In genomic region chr21:16218682-16219343, GRCh38 we compare ENCODE assay signal across 21 cellular contexts.
DNase-seq lines count a peak whose midpoint lies in the region; ATAC-seq, FAIRE-seq and TF ChIP-seq lines count a peak whose summit lies in the region.
"Had no signal": no experiment of that assay in that cellular context is flagged by ENCODE, and none has a peak within 500 bp of the region (broad histone marks: within the 10 kb centered on the region; RNA-seq: fewer than 3 reads in every experiment).

No MANE protein-coding gene starts in this region.

- CTCF ChIA-PET in GM10248 (lab: Yijun Ruan, JAX): interaction anchor here (1.1 to 1.8 kb wide), 3 partner anchors 9 to 15 kb away, joined by 3 to 4 read pairs (median 4); no protein-coding TSS in a partner anchor

- no peaks in the 10 kb centered on the region for H3K9me3 ChIP-seq in liver (ENCODE audit: control insufficient read depth in 4 of 4, low read length in 3 of 4)
- H3K9me3 ChIP-seq: A549; BE2C; BLaER1 treated with 17β-estradiol and CSF1 and Interleukin-3, amounts not matched to agents 10 nM and 100 nM; HAP-1 had no signal

- H3K4me1 ChIP-seq in liver (ENCODE audit: control insufficient read depth in 4 of 4, insufficient read depth in 4 of 4, low read length in 3 of 4): peaks cover 2 to 43% (median 22%) of the 10 kb centered on the region in 4 donors
- H3K4me1 ChIP-seq: A549; BE2C; BLaER1 treated with 17β-estradiol and CSF1 and Interleukin-3, amounts not matched to agents 10 nM and 100 nM had no signal

- no peak overlapping the region for H3K9ac ChIP-seq in liver (ENCODE audit: low read depth in 1 of 2, low read length in 2 of 2)
- H3K9ac ChIP-seq: BLaER1 treated with 17β-estradiol and CSF1 and Interleukin-3, amounts not matched to agents 10 nM and 100 nM had no signal

- H3K4me3 ChIP-seq in liver (ENCODE audit: low read depth in 1 of 3, low read length in 3 of 3): no peak overlapping the region
- H3K4me3 ChIP-seq: A549; BLaER1 treated with 17β-estradiol and CSF1 and Interleukin-3, amounts not matched to agents 10 nM and 100 nM; GM23338; HAP-1 had no signal

- DNase-seq in GM10248 (ENCODE audit: extremely low spot score) (peak; percentile 6), H54 (ENCODE audit: insufficient read length, low spot score) (no peak), hippocampal formation (lab: John Stamatoyannopoulos, UW) (no peak), DMS79 (lab: John Stamatoyannopoulos, UW) (no peak), NCI-H510A treated with DMSO at 0.1 percent for 48 hours (lab: John Stamatoyannopoulos, UW) (no peak)
- DNase-seq: 8988T; ACHN; AML-193; BE2C; CD4-positive, alpha-beta T cell; CD8-positive, alpha-beta memory T cell; DMS53; DND-41; HFFc6 had no signal

- TF ChIP-seq RAD21 in liver (IDR thresholded peaks at IDR 0.05): peak; percentile 40 to 58

- no peak for ATAC-seq in HG03378 (IDR thresholded peaks at IDR 0.05; ENCODE audit: unreplicated experiment)
- ATAC-seq: A549, GM23338 had no signal

- POLR2A ChIA-PET in GM10248 (lab: Yijun Ruan, JAX): no interaction called here

- no peaks in the 10 kb centered on the region for H3K36me3 ChIP-seq in liver (ENCODE audit: control insufficient read depth in 4 of 4, insufficient read depth in 3 of 4, low read depth in 1 of 4, low read length in 3 of 4)
- H3K36me3 ChIP-seq: BE2C; BLaER1 treated with 17β-estradiol and CSF1 and Interleukin-3, amounts not matched to agents 10 nM and 100 nM; HAP-1 had no signal

- 36% methylated on average over 4 of the region's 4 CpGs for WGBS in liver

- FAIRE-seq in H54 (lab: Jason Lieb, UNC): peak; percentile 27
- FAIRE-seq: A549, GM12891 had no signal

- TF ChIP-seq POLR2A in H54 (IDR thresholded peaks at IDR 0.05; ENCODE audit: low read depth, low read length): no peak

- TF ChIP-seq CTCF in GM10248 (IDR thresholded peaks at IDR 0.05; ENCODE audit: control extremely low read depth, extremely low read depth, low read depth, missing control alignments) (no peak), liver (IDR thresholded peaks at IDR 0.05; ENCODE audit: low read depth, low read length, missing input control) (no peak)

- peak overlapping the region; percentile 59 to 66 for H3K27ac ChIP-seq in liver (ENCODE audit: low read depth in 1 of 2, low read length in 2 of 2)
- H3K27ac ChIP-seq: A549; BLaER1 treated with 17β-estradiol and CSF1 and Interleukin-3, amounts not matched to agents 10 nM and 100 nM had no signal

- H3K27me3 ChIP-seq in liver (ENCODE audit: control insufficient read depth in 4 of 4, insufficient read depth in 4 of 4, low read length in 3 of 4): no peaks in the 10 kb centered on the region
- H3K27me3 ChIP-seq: BE2C; BLaER1 treated with 17β-estradiol and CSF1 and Interleukin-3, amounts not matched to agents 10 nM and 100 nM had no signal

TF ChIP-seq in liver, 16 proteins besides CTCF, POLR2A, EP300 and RAD21:
- peak; percentile 66 for TF ChIP-seq YY1 (IDR thresholded peaks at IDR 0.05)
- TF ChIP-seq GABPA (IDR thresholded peaks at IDR 0.05 in 1 of 2, conservative IDR thresholded peaks at IDR 0.05 in 1 of 2): peak; percentile 15
- TF ChIP-seq, protein P1, sequence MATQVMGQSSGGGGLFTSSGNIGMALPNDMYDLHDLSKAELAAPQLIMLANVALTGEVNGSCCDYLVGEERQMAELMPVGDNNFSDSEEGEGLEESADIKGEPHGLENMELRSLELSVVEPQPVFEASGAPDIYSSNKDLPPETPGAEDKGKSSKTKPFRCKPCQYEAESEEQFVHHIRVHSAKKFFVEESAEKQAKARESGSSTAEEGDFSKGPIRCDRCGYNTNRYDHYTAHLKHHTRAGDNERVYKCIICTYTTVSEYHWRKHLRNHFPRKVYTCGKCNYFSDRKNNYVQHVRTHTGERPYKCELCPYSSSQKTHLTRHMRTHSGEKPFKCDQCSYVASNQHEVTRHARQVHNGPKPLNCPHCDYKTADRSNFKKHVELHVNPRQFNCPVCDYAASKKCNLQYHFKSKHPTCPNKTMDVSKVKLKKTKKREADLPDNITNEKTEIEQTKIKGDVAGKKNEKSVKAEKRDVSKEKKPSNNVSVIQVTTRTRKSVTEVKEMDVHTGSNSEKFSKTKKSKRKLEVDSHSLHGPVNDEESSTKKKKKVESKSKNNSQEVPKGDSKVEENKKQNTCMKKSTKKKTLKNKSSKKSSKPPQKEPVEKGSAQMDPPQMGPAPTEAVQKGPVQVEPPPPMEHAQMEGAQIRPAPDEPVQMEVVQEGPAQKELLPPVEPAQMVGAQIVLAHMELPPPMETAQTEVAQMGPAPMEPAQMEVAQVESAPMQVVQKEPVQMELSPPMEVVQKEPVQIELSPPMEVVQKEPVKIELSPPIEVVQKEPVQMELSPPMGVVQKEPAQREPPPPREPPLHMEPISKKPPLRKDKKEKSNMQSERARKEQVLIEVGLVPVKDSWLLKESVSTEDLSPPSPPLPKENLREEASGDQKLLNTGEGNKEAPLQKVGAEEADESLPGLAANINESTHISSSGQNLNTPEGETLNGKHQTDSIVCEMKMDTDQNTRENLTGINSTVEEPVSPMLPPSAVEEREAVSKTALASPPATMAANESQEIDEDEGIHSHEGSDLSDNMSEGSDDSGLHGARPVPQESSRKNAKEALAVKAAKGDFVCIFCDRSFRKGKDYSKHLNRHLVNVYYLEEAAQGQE (IDR thresholded peaks at IDR 0.05): peak; percentile 67
- no peak for TF ChIP-seq EGR1 (IDR thresholded peaks at IDR 0.05; ENCODE audit: low read depth in 2 of 2)
- TF ChIP-seq JUND (IDR thresholded peaks at IDR 0.05): peak; percentile 90 to 94
- peak; percentile 94 for TF ChIP-seq HNF4G (IDR thresholded peaks at IDR 0.05)
- peak; percentile 82 to 89 for TF ChIP-seq RXRA (IDR thresholded peaks at IDR 0.05)
- TF ChIP-seq TAF1 (conservative IDR thresholded peaks at IDR 0.05): no peak
- TF ChIP-seq NR2F2 (IDR thresholded peaks at IDR 0.05): peak; percentile 33
- TF ChIP-seq HNF4A (conservative IDR thresholded peaks at IDR 0.05): peak; percentile 99 to 100
- TF ChIP-seq, protein P2, sequence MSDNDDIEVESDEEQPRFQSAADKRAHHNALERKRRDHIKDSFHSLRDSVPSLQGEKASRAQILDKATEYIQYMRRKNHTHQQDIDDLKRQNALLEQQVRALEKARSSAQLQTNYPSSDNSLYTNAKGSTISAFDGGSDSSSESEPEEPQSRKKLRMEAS (IDR thresholded peaks at IDR 0.05): peak; percentile 73
- TF ChIP-seq, protein P3, sequence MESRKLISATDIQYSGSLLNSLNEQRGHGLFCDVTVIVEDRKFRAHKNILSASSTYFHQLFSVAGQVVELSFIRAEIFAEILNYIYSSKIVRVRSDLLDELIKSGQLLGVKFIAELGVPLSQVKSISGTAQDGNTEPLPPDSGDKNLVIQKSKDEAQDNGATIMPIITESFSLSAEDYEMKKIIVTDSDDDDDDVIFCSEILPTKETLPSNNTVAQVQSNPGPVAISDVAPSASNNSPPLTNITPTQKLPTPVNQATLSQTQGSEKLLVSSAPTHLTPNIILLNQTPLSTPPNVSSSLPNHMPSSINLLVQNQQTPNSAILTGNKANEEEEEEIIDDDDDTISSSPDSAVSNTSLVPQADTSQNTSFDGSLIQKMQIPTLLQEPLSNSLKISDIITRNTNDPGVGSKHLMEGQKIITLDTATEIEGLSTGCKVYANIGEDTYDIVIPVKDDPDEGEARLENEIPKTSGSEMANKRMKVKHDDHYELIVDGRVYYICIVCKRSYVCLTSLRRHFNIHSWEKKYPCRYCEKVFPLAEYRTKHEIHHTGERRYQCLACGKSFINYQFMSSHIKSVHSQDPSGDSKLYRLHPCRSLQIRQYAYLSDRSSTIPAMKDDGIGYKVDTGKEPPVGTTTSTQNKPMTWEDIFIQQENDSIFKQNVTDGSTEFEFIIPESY (IDR thresholded peaks at IDR 0.05): peak; percentile 86
- peak; percentile 91 for TF ChIP-seq FOXA2 (IDR thresholded peaks at IDR 0.05)
- peak; percentile 77 for TF ChIP-seq FOXA1 (IDR thresholded peaks at IDR 0.05)
- peak; percentile 57 for TF ChIP-seq ATF3 (IDR thresholded peaks at IDR 0.05)
- peak; percentile 93 for TF ChIP-seq SP1 (IDR thresholded peaks at IDR 0.05)
TF ChIP-seq in liver: peak in this region for 14.
